In the genomic region with DNA sequence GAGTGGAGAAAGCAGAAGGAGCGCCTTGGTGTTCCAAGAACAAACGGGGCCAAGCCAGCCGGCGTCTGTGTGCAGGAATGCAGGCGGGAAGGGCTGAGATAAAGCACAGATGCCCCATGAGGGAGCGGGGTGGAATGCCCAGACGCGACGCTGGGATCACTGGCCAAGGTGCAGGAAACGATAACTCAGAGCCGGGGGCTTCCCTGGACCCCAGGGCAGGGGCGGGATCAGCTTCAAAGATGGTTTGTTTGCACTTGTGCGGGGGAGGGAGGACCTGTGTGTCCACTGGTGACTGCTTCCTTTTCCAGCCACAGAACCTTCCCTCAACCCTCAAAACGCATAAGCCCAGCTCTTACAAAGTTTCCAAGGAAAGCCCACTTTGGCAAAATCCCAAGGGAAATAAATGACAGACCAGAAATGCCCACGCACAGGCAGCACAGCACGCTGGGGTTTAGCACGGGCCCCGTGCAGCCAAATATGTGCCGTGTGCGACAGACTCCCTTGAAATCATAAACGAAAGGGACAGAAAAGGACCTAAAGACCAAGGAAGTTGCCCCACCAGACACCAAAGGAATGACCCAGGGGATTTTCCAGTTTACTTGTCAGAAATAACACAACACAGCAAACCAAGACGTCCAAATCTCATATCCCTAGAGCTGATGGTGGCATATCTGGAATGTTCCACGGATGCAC, we compare ENCODE assay signal across 1 cellular context.
A peak's percentile ranks its signal among the peaks of the same experiment; 100 is the strongest.
TF ChIP-seq lines count a peak whose summit lies in the region.

No MANE protein-coding gene starts in this region.

TF ChIP-seq in HepG2, 621 proteins besides CTCF, POLR2A, EP300 and RAD21 (continued from another document and continues in another):
- TF ChIP-seq, protein P1, sequence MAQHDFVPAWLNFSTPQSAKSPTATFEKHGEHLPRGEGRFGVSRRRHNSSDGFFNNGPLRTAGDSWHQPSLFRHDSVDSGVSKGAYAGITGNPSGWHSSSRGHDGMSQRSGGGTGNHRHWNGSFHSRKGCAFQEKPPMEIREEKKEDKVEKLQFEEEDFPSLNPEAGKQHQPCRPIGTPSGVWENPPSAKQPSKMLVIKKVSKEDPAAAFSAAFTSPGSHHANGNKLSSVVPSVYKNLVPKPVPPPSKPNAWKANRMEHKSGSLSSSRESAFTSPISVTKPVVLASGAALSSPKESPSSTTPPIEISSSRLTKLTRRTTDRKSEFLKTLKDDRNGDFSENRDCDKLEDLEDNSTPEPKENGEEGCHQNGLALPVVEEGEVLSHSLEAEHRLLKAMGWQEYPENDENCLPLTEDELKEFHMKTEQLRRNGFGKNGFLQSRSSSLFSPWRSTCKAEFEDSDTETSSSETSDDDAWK (CRISPR knock-in tag; IDR thresholded peaks at IDR 0.05), result no peak
- TF ChIP-seq THAP11 (CRISPR knock-in tag; IDR thresholded peaks at IDR 0.05) (no peak), ZFP37 (CRISPR knock-in tag; IDR thresholded peaks at IDR 0.05; ENCODE audit: borderline replicate concordance) (0 out of 2 replicates have a peak, but pooled peaks have one; percentile 29), ATF6 (CRISPR knock-in tag; conservative IDR thresholded peaks at IDR 0.05) (no peak), HDAC2 (CRISPR knock-in tag; IDR thresholded peaks at IDR 0.05) (peak; percentile 96), HINFP (CRISPR knock-in tag; IDR thresholded peaks at IDR 0.05; ENCODE audit: low read depth) (peak; percentile 87), ZNF264 (CRISPR knock-in tag; IDR thresholded peaks at IDR 0.05) (peak; percentile 89; the same call in 1 of the 2 replicates), ZNF12 (CRISPR knock-in tag; IDR thresholded peaks at IDR 0.05) (no peak), WIZ (CRISPR knock-in tag; IDR thresholded peaks at IDR 0.05) (no peak), ZNF567 (CRISPR knock-in tag; IDR thresholded peaks at IDR 0.05; ENCODE audit: borderline replicate concordance) (no peak), NKX3-1 (CRISPR knock-in tag; IDR thresholded peaks at IDR 0.05) (no peak), ZNF879 (CRISPR knock-in tag; IDR thresholded peaks at IDR 0.05) (no peak), CENPX (CRISPR knock-in tag; IDR thresholded peaks at IDR 0.05) (no peak), ZNF343 (CRISPR knock-in tag; IDR thresholded peaks at IDR 0.05) (peak; percentile 87), JUND (CRISPR knock-in tag; IDR thresholded peaks at IDR 0.05) (no peak), ZFP91 (CRISPR knock-in tag; IDR thresholded peaks at IDR 0.05; ENCODE audit: borderline replicate concordance) (no peak), ZFP1 (CRISPR knock-in tag; IDR thresholded peaks at IDR 0.05) (no peak), MATR3 (CRISPR knock-in tag; IDR thresholded peaks at IDR 0.05) (no peak), ZNF737 (CRISPR knock-in tag; IDR thresholded peaks at IDR 0.05; ENCODE audit: borderline replicate concordance) (no peak), MYC (CRISPR knock-in tag; IDR thresholded peaks at IDR 0.05; ENCODE audit: borderline replicate concordance) (peak; percentile 79; the same call in 1 of the 2 replicates), ESRRA (CRISPR knock-in tag; IDR thresholded peaks at IDR 0.05; ENCODE audit: low read depth) (no peak), ZNF672 (CRISPR knock-in tag; IDR thresholded peaks at IDR 0.05) (no peak), ZFAT (CRISPR knock-in tag; conservative IDR thresholded peaks at IDR 0.05) (0 out of 2 replicates have a peak, but pooled peaks have one; percentile 22), THAP9 (CRISPR knock-in tag; IDR thresholded peaks at IDR 0.05; ENCODE audit: borderline replicate concordance) (no peak), NR2F6 (IDR thresholded peaks at IDR 0.05) (peak; percentile 77), NR2F6 (CRISPR knock-in tag; IDR thresholded peaks at IDR 0.05) (peak; percentile 77), TFAP4 (IDR thresholded peaks at IDR 0.05; ENCODE audit: borderline replicate concordance, low read depth) (peak; percentile 65; the same call in 1 of the 2 replicates), CREBL2 (CRISPR knock-in tag; IDR thresholded peaks at IDR 0.05; ENCODE audit: borderline replicate concordance) (no peak), ZNF451 (CRISPR knock-in tag; IDR thresholded peaks at IDR 0.05) (no peak), ZNF777 (CRISPR knock-in tag; IDR thresholded peaks at IDR 0.05) (peak; percentile 57; the same call in 1 of the 2 replicates), ARID3A (IDR thresholded peaks at IDR 0.05; ENCODE audit: low read depth, low read length) (no peak), RFX5 (IDR thresholded peaks at IDR 0.05; ENCODE audit: low read depth, low read length) (no peak), MYNN (CRISPR knock-in tag; IDR thresholded peaks at IDR 0.05; ENCODE audit: low read depth) (no peak), MTF1 (CRISPR knock-in tag; IDR thresholded peaks at IDR 0.05) (no peak), TMF1 (CRISPR knock-in tag; IDR thresholded peaks at IDR 0.05; ENCODE audit: low read depth) (no peak), SCMH1 (CRISPR knock-in tag; IDR thresholded peaks at IDR 0.05; ENCODE audit: borderline replicate concordance) (no peak), HOXD1 (CRISPR knock-in tag; IDR thresholded peaks at IDR 0.05) (peak; percentile 81)
- TF ChIP-seq, protein P2, sequence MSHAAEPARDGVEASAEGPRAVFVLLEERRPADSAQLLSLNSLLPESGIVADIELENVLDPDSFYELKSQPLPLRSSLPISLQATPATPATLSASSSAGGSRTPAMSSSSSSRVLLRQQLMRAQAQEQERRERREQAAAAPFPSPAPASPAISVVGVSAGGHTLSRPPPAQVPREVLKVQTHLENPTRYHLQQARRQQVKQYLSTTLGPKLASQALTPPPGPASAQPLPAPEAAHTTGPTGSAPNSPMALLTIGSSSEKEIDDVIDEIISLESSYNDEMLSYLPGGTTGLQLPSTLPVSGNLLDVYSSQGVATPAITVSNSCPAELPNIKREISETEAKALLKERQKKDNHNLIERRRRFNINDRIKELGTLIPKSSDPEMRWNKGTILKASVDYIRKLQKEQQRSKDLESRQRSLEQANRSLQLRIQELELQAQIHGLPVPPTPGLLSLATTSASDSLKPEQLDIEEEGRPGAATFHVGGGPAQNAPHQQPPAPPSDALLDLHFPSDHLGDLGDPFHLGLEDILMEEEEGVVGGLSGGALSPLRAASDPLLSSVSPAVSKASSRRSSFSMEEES (CRISPR knock-in tag; IDR thresholded peaks at IDR 0.05), result peak; percentile 53; the same call in 1 of the 2 replicates
- TF ChIP-seq, protein P3, sequence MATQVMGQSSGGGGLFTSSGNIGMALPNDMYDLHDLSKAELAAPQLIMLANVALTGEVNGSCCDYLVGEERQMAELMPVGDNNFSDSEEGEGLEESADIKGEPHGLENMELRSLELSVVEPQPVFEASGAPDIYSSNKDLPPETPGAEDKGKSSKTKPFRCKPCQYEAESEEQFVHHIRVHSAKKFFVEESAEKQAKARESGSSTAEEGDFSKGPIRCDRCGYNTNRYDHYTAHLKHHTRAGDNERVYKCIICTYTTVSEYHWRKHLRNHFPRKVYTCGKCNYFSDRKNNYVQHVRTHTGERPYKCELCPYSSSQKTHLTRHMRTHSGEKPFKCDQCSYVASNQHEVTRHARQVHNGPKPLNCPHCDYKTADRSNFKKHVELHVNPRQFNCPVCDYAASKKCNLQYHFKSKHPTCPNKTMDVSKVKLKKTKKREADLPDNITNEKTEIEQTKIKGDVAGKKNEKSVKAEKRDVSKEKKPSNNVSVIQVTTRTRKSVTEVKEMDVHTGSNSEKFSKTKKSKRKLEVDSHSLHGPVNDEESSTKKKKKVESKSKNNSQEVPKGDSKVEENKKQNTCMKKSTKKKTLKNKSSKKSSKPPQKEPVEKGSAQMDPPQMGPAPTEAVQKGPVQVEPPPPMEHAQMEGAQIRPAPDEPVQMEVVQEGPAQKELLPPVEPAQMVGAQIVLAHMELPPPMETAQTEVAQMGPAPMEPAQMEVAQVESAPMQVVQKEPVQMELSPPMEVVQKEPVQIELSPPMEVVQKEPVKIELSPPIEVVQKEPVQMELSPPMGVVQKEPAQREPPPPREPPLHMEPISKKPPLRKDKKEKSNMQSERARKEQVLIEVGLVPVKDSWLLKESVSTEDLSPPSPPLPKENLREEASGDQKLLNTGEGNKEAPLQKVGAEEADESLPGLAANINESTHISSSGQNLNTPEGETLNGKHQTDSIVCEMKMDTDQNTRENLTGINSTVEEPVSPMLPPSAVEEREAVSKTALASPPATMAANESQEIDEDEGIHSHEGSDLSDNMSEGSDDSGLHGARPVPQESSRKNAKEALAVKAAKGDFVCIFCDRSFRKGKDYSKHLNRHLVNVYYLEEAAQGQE (IDR thresholded peaks at IDR 0.05; ENCODE audit: borderline replicate concordance in 1 of 2, low read depth in 1 of 2, low read length in 2 of 2), result no peak
- TF ChIP-seq, protein P4, sequence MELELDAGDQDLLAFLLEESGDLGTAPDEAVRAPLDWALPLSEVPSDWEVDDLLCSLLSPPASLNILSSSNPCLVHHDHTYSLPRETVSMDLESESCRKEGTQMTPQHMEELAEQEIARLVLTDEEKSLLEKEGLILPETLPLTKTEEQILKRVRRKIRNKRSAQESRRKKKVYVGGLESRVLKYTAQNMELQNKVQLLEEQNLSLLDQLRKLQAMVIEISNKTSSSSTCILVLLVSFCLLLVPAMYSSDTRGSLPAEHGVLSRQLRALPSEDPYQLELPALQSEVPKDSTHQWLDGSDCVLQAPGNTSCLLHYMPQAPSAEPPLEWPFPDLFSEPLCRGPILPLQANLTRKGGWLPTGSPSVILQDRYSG (CRISPR knock-in tag; IDR thresholded peaks at IDR 0.05), result 0 out of 2 replicates have a peak, but pooled peaks have one; percentile 47
